In the genomic region with DNA sequence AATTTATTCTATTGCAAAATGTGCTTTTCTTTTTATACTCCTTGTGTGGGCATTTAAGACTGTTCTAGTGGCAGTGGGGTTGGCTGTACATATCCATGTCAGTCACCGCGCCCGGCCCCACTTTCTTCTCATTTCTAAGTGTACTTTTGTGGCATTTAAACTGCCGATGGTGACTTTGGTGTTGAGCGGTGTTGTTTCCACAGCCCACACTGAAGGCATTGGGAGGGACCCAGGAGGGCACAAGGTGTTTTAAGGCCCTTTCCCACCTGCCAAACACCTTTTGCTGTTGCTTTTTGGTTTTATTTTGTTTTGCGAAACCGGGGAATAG, we compare ENCODE assay signal across 20 cellular contexts.
"Had no signal": no experiment of that assay in that cellular context is flagged by ENCODE, and none has a peak within 500 bp of the region (broad histone marks: within the 10 kb centered on the region; RNA-seq: fewer than 3 reads in every experiment).

No MANE protein-coding gene starts in this region.

- ATAC-seq: activated CD4-positive, CD25-positive, alpha-beta regulatory T cell treated with anti-CD3 and anti-CD28 coated beads, Interleukin-2, amount 50 U/mL, for 24 hours; activated CD8-positive, alpha-beta T cell treated with anti-CD3 and anti-CD28 coated beads for 36 hours; activated naive CD8-positive, alpha-beta T cell treated with anti-CD3 and anti-CD28 coated beads, Interleukin-2, amount 50 U/mL, for 24 hours; body of pancreas; natural killer cell treated with Interleukin-12 subunit alpha and Interleukin-12 subunit beta and Interleukin-15 and Interleukin-18, amount 100 ng/mL, for 72 hours; stimulated activated naive B cell treated with anti-CD40 and anti-IgM and Interleukin-4, amounts not matched to agents 10 μg/mL and 1 μg/mL and 100 μg/mL, for 72 hours had no signal

- DNase-seq: activated CD4-positive, alpha-beta T cell treated with anti-CD3 and anti-CD28 coated beads, Interleukin-2, amount 10 ng/mL, durations not matched to agents 7 days and 5 days; activated CD8-positive, alpha-beta memory T cell treated with anti-CD3 and anti-CD28 coated beads, Interleukin-2, amount 10 ng/mL, durations not matched to agents 7 days and 5 days; activated CD8-positive, alpha-beta T cell treated with anti-CD3 and anti-CD28 coated beads for 36 hours; activated effector memory CD4-positive, alpha-beta T cell treated with anti-CD3 and anti-CD28 coated beads, Interleukin-2, amount 50 U/mL, for 16 hours; activated naive CD4-positive, alpha-beta T cell treated with anti-CD3 and anti-CD28 coated beads, Interleukin-2, amount 10 ng/mL, durations not matched to agents 7 days and 5 days; activated naive CD8-positive, alpha-beta T cell treated with anti-CD3 and anti-CD28 coated beads, Interleukin-2, amount 50 U/mL, for 24 hours; activated T-cell treated with anti-CD3 and anti-CD28 coated beads for 4 hours; anterior cingulate cortex; body of pancreas; immature natural killer cell; kidney glomerular epithelial cell; left ventricle myocardium inferior; stimulated activated CD4-positive, alpha-beta T cell treated with anti-CD3 and anti-CD28 coated beads, Interleukin-15, amount 100 ng/mL, for 24 hours; stimulated activated naive B cell treated with anti-CD40 and anti-IgM and Interleukin-4, amounts not matched to agents 10 μg/mL and 1 μg/mL and 100 μg/mL, for 72 hours; transverse colon had no signal

- H3K36me3 ChIP-seq: left ventricle myocardium inferior, transverse colon had no signal

- H3K9me3 Mint-ChIP-seq: activated CD4-positive, alpha-beta T cell treated with anti-CD3 and anti-CD28 coated beads, Interleukin-2, amount 10 ng/mL, durations not matched to agents 7 days and 5 days; activated CD8-positive, alpha-beta T cell treated with anti-CD3 and anti-CD28 coated beads for 36 hours; activated naive CD4-positive, alpha-beta T cell treated with anti-CD3 and anti-CD28 coated beads, Interleukin-2, amount 10 ng/mL, durations not matched to agents 7 days and 5 days; activated naive CD8-positive, alpha-beta T cell treated with anti-CD3 and anti-CD28 coated beads, Interleukin-2, amount 50 U/mL, for 24 hours; immature natural killer cell; natural killer cell treated with Interleukin-12 subunit alpha and Interleukin-12 subunit beta and Interleukin-15 and Interleukin-18, amount 100 ng/mL, for 72 hours; stimulated activated naive B cell treated with anti-CD40 and anti-IgM and Interleukin-4, amounts not matched to agents 10 μg/mL and 1 μg/mL and 100 μg/mL, for 72 hours; T-helper 2 cell treated with Interferon-gamma antibody and Interleukin-4, amounts not matched to agents 5 μg/mL and 100 μg/mL, for 36 hours had no signal

- H3K27ac ChIP-seq: body of pancreas, left ventricle myocardium inferior, parathyroid adenoma, VCaP had no signal

- H3K9me3 ChIP-seq: body of pancreas, left ventricle myocardium inferior, transverse colon had no signal

- H2AFZ ChIP-seq: parathyroid adenoma had no signal

- H3K27ac Mint-ChIP-seq: activated CD4-positive, alpha-beta T cell treated with anti-CD3 and anti-CD28 coated beads, Interleukin-2, amount 10 ng/mL, durations not matched to agents 7 days and 5 days; activated CD8-positive, alpha-beta memory T cell treated with anti-CD3 and anti-CD28 coated beads, Interleukin-2, amount 10 ng/mL, durations not matched to agents 7 days and 5 days; activated CD8-positive, alpha-beta T cell treated with anti-CD3 and anti-CD28 coated beads for 36 hours; activated naive CD4-positive, alpha-beta T cell treated with anti-CD3 and anti-CD28 coated beads, Interleukin-2, amount 10 ng/mL, durations not matched to agents 7 days and 5 days; activated naive CD8-positive, alpha-beta T cell treated with anti-CD3 and anti-CD28 coated beads, Interleukin-2, amount 50 U/mL, for 24 hours; immature natural killer cell; natural killer cell treated with Interleukin-12 subunit alpha and Interleukin-12 subunit beta and Interleukin-15 and Interleukin-18, amount 100 ng/mL, for 72 hours; stimulated activated naive B cell treated with anti-CD40 and anti-IgM and Interleukin-4, amounts not matched to agents 10 μg/mL and 1 μg/mL and 100 μg/mL, for 72 hours; T-helper 2 cell treated with Interferon-gamma antibody and Interleukin-4, amounts not matched to agents 5 μg/mL and 100 μg/mL, for 36 hours had no signal

- H3K79me2 ChIP-seq: parathyroid adenoma had no signal

- H3K4me1 Mint-ChIP-seq: activated naive CD4-positive, alpha-beta T cell treated with anti-CD3 and anti-CD28 coated beads, Interleukin-2, amount 10 ng/mL, durations not matched to agents 7 days and 5 days had no signal

- H3K9ac ChIP-seq: parathyroid adenoma had no signal

- H3K4me1 ChIP-seq: parathyroid adenoma had no signal

- H3K4me3 ChIP-seq: body of pancreas, left ventricle myocardium inferior had no signal

- H3K36me3 Mint-ChIP-seq: activated CD8-positive, alpha-beta memory T cell treated with anti-CD3 and anti-CD28 coated beads, Interleukin-2, amount 10 ng/mL, durations not matched to agents 7 days and 5 days; activated naive CD4-positive, alpha-beta T cell treated with anti-CD3 and anti-CD28 coated beads, Interleukin-2, amount 10 ng/mL, durations not matched to agents 7 days and 5 days; immature natural killer cell; natural killer cell treated with Interleukin-12 subunit alpha and Interleukin-12 subunit beta and Interleukin-15 and Interleukin-18, amount 100 ng/mL, for 72 hours; stimulated activated naive B cell treated with anti-CD40 and anti-IgM and Interleukin-4, amounts not matched to agents 10 μg/mL and 1 μg/mL and 100 μg/mL, for 72 hours had no signal
